Comparison of ENCODE assay signal across 8 cellular contexts in the genomic region with DNA sequence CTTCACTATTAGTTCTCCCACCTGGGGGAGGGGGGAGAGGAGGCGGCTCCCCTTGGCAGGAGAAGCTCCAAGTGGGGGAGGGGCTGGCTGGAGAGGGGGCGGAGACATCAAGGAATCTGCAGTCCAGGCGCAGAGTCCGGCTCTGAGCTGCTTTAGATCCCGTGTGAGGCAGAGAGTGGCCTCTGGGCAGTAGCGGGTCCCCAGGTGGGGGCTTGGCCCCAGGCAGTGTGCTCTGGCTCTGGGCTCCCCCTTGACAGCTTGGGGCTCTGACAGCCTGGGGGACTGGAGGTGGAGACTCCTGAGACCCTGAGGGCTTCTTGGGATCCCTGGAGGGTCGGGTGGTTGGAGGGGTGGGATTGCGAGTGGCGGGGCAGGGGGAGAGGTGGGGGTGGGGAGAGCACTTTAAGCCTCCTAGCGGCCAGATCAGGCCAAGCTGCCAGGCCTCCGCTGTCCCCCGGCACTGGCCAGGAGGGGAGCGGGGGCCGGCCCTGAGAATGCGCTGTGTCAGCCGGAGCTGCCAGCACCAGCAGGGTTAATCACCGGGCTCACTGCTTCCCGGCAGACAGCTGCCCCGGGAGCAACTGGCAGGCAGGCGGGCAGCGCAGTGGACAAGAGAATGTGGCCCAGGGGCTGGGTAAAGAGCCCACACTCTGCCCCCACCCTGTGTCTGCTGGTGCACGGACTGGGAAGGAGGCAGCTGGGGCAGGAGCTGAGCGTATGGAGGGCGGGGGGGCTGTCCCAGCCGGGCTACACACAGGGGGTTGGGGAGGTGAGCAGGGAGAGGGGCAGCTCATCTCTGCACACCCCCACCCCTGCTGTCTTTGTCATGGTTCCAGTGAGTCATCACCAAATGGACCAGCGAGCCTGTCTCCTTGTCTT. TPM values are rescaled to one million over a fixed set of nuclear protein-coding genes. Genes with fewer than 3 reads are reported as not detected.
DNase-seq lines count a peak whose midpoint lies in the region; ATAC-seq and TF ChIP-seq lines count a peak whose summit lies in the region.

No MANE protein-coding gene starts in this region.

- H3K14ac ChIP-seq in neuronal stem cell (ENCODE audit: low read length), result peak overlapping the region; percentile 94

- H4K91ac ChIP-seq in neuronal stem cell (ENCODE audit: low read depth, low read length, poor library complexity), result no peak overlapping the region

- peak overlapping the region; percentile 88 for H3K9ac ChIP-seq in neuronal stem cell (ENCODE audit: low read depth, low read length, poor library complexity)

- H3K36me3 ChIP-seq in neuronal stem cell (replicated peaks in 1 of 2; ENCODE audit: control insufficient read depth in 2 of 2, insufficient read depth in 2 of 2, low read length in 2 of 2), result no peaks in the 10 kb centered on the region

- no CpG with 5 or more reads among the region's 26 CpGs for WGBS in neuronal stem cell (ENCODE audit: extremely low coverage in 2 of 2, insufficient read length in 2 of 2, insufficient replicate concordance in 1 of 2), 2 donors

- peak overlapping the region; percentile 100 for H2BK120ac ChIP-seq in neuronal stem cell (ENCODE audit: low read depth, low read length)

- H3K79me1 ChIP-seq in neuronal stem cell (ENCODE audit: low read depth, low read length), result peaks cover 14% of the 10 kb centered on the region

- H2AK5ac ChIP-seq in neuronal stem cell (ENCODE audit: low read depth, low read length), result peak overlapping the region; percentile 100

- H4K8ac ChIP-seq in neuronal stem cell (ENCODE audit: low read depth, low read length), result no peak overlapping the region

- peak; percentile 27 for DNase-seq in NCI-H1105 treated with DMSO at 0.1 percent for 48 hours (lab: John Stamatoyannopoulos, UW)
- no peak for DNase-seq in NCI-H1105 (lab: John Stamatoyannopoulos, UW)
- peak; percentile 93 for DNase-seq in RPMI7951 (ENCODE audit: low read depth)
- DNase-seq in fibroblast of pulmonary artery (ENCODE audit: low read depth), result peak; percentile 51
- DNase-seq in neuronal stem cell (ENCODE audit: low spot score), result peak; percentile 73
- no peak for DNase-seq in activated CD8-positive, alpha-beta memory T cell treated with anti-CD3 and anti-CD28 coated beads, Interleukin-2, amount 50 U/mL, for 48 hours
- no peak for DNase-seq in hippocampal formation (lab: John Stamatoyannopoulos, UW)

- peak overlapping the region; percentile 100 for H3K18ac ChIP-seq in neuronal stem cell (ENCODE audit: low read length)

- H3K27ac ChIP-seq in neuronal stem cell (replicated peaks; ENCODE audit: low read length), result peak overlapping the region; percentile 92

- peak overlapping the region; percentile 70 for H3K4me2 ChIP-seq in neuronal stem cell (ENCODE audit: insufficient read depth, low read length, poor library complexity, severe bottlenecking)

- peak overlapping the region; percentile 96 for H2BK5ac ChIP-seq in neuronal stem cell (ENCODE audit: low read length)

- no peak for ATAC-seq in HG03521 (IDR thresholded peaks at IDR 0.05; ENCODE audit: unreplicated experiment)

- H3K4me1 ChIP-seq in neuronal stem cell (ENCODE audit: control insufficient read depth in 2 of 2, insufficient read depth in 1 of 2, low read depth in 1 of 2, low read length in 2 of 2), result peaks cover 49 to 52% of the 10 kb centered on the region in 2 donors

- peak; percentile 19 for TF ChIP-seq CTCF in fibroblast of pulmonary artery (IDR thresholded peaks at IDR 0.05; ENCODE audit: low read length, missing control alignments)

- H3K4me3 ChIP-seq in fibroblast of pulmonary artery (replicated peaks; ENCODE audit: low read depth, low read length) (no peak overlapping the region), neuronal stem cell (ENCODE audit: low read length in 2 of 2) (peak overlapping the region in 1 of 2 donors; percentile 66)

- H3K9me3 ChIP-seq in neuronal stem cell (replicated peaks in 1 of 2; ENCODE audit: control insufficient read depth in 2 of 2, insufficient read depth in 1 of 2, low read depth in 1 of 2, low read length in 2 of 2), result peaks cover 2 to 3% of the 10 kb centered on the region in 2 donors

- H2AFZ ChIP-seq in neuronal stem cell (ENCODE audit: low read length), result peak overlapping the region; percentile 89

- peak overlapping the region; percentile 91 for H3K23ac ChIP-seq in neuronal stem cell (ENCODE audit: low read depth, low read length, poor library complexity)

- no peaks in the 10 kb centered on the region for H3K27me3 ChIP-seq in neuronal stem cell (ENCODE audit: control insufficient read depth in 3 of 3, insufficient read depth in 3 of 3, low read depth in 1 of 3, low read length in 3 of 3)

- peak overlapping the region; percentile 100 for H2BK15ac ChIP-seq in neuronal stem cell (ENCODE audit: low read length)

- peak overlapping the region; percentile 98 for H2BK12ac ChIP-seq in neuronal stem cell (ENCODE audit: low read length)

- no peak overlapping the region for H3K4ac ChIP-seq in neuronal stem cell (ENCODE audit: low read length)

RNA-seq across cellular contexts. Expression of gene LAMA5, which starts 1.8 kb away (rescaled TPM):
- total RNA-seq in RPMI7951 (2014; rRNA removed; shearing (Covaris generic)), result 36.6 and 44.8 TPM in 2 replicates
- polyA plus RNA-seq in neuronal stem cell (2013, experiment 1 of 2), result 59.5 TPM
- 57.4 TPM for polyA plus RNA-seq in neuronal stem cell (2013, experiment 2 of 2)

RNA-seq across cellular contexts. Expression of gene RPS21, which starts 18.0 kb away (rescaled TPM):
- total RNA-seq in RPMI7951 (2014; rRNA removed; shearing (Covaris generic)), result 2,665 and 2,752 TPM in 2 replicates
- 3,158 TPM for polyA plus RNA-seq in neuronal stem cell (2013, experiment 1 of 2)
- 3,117 TPM for polyA plus RNA-seq in neuronal stem cell (2013, experiment 2 of 2)

RNA-seq across cellular contexts. Expression of gene CABLES2, which starts 38.2 kb away (rescaled TPM):
- 4.7 and 7.0 TPM in 2 replicates for total RNA-seq in RPMI7951 (2014; rRNA removed; shearing (Covaris generic))
- 15.0 TPM for polyA plus RNA-seq in neuronal stem cell (2013, experiment 1 of 2)
- 14.9 TPM for polyA plus RNA-seq in neuronal stem cell (2013, experiment 2 of 2)

RNA-seq across cellular contexts. Expression of gene RBBP8NL, which starts 58.5 kb away (rescaled TPM):
- total RNA-seq in RPMI7951 (2014; rRNA removed; shearing (Covaris generic)), result not detected in 2 replicates
- polyA plus RNA-seq in neuronal stem cell (2013, experiment 1 of 2), result not detected
- not detected for polyA plus RNA-seq in neuronal stem cell (2013, experiment 2 of 2)

Comparison
In these comparisons a context has a peak if more than half of its experiments do, and no peak if none do; other contexts are left out.
1. DNase-seq: peak in NCI-H1105 treated with DMSO at 0.1 percent for 48 hours (single experiment), RPMI7951 (single experiment), fibroblast of pulmonary artery (single experiment) and neuronal stem cell (single experiment); none in NCI-H1105 (single experiment), activated CD8-positive, alpha-beta memory T cell treated with anti-CD3 and anti-CD28 coated beads, Interleukin-2, amount 50 U/mL, for 48 hours (single experiment) and hippocampal formation (0 of 2).